In the genomic region with DNA sequence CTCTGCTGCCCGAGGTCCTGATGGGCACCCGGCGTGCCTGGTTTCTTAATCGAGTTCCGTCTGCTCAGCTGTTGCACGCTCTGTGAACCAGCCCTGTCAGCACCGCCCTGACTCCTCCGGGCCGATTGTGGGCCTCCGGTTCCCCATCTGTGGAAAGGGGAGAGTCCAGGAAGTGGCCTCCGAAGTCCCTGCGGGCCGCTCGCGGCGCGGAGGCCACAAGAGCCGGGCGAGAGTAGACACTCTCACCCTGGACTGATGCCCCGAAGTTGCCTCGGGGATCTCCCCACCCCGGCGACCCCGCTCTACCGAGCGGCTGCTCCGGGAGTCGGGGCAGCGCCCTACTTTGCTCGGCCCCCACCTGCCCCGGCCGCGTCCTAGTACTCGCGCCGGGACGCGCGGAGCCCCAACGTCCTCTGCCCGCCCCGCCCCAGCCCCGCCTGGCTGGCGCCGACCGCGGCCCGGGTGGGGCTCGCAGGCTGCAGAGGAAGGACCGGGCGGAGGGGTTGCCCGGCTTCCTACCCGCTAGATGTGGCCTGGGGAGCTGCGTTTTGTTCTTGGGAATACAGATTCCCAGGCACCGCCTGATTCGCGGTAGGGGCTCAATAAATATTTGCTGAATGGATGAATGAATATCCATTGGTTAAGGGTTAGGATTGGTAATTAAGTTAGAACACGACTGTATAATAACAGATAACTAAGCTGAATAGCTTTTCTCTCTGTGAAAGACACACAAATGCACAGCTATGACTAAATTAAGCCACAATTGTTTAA, we compare ENCODE assay signal across 8 cellular contexts. TPM values are rescaled to one million over a fixed set of nuclear protein-coding genes. Genes with fewer than 3 reads are reported as not detected.
DNase-seq lines count a peak whose midpoint lies in the region; ATAC-seq and TF ChIP-seq lines count a peak whose summit lies in the region.

No MANE protein-coding gene starts in this region.

- TF ChIP-seq CTCF in GM10266 (IDR thresholded peaks at IDR 0.05; ENCODE audit: control insufficient read depth, insufficient read depth, low read depth, missing control alignments) = no peak
- TF ChIP-seq CTCF in HEK293 (tag by site-specific recombination; IDR thresholded peaks at IDR 0.05) = no peak
- TF ChIP-seq CTCF in ovary (IDR thresholded peaks at IDR 0.05) = no peak

- TF ChIP-seq POLR2A in ovary (IDR thresholded peaks at IDR 0.05) = no peak

- 0% methylated on average over 30 to 58 of the region's 58 CpGs for WGBS in ovary, 3 donors

- H3K4me3 ChIP-seq in HEK293 (ENCODE audit: low read depth, low read length) = peak overlapping the region; percentile 86
- H3K4me3 ChIP-seq in ovary = peak overlapping the region; percentile 74

- H3K27ac ChIP-seq in HEK293 (ENCODE audit: extremely low read depth, low read depth, low read length) = peak overlapping the region; percentile 99
- H3K27ac ChIP-seq in ovary = peak overlapping the region; percentile 95 to 96

- peaks cover 6% of the 10 kb centered on the region for H3K36me3 Mint-ChIP-seq in activated naive CD8-positive, alpha-beta T cell treated with anti-CD3 and anti-CD28 coated beads, Interleukin-2, amount 10 ng/mL, durations not matched to agents 7 days and 5 days

- peak; percentile 39 for ATAC-seq in activated naive CD8-positive, alpha-beta T cell treated with anti-CD3 and anti-CD28 coated beads, Interleukin-2, amount 10 ng/mL, durations not matched to agents 7 days and 5 days (ENCODE audit: low read depth)
- peak; percentile 79 for ATAC-seq in Right ventricle myocardium inferior

- no peak for TF ChIP-seq EP300 in ovary (IDR thresholded peaks at IDR 0.05)

- H3K27me3 ChIP-seq in ovary = no peaks in the 10 kb centered on the region

- H3K4me3 Mint-ChIP-seq in activated naive CD8-positive, alpha-beta T cell treated with anti-CD3 and anti-CD28 coated beads, Interleukin-2, amount 10 ng/mL, durations not matched to agents 7 days and 5 days = peak overlapping the region; percentile 90

- H3K4me1 ChIP-seq in HEK293 (ENCODE audit: control insufficient read depth, insufficient read depth, low read length) = peaks cover 5% of the 10 kb centered on the region; the same call in 1 of the 2 replicates
- peaks cover 8% of the 10 kb centered on the region for H3K4me1 ChIP-seq in ovary (ENCODE audit: insufficient read depth)

- H3K27me3 Mint-ChIP-seq in activated naive CD8-positive, alpha-beta T cell treated with anti-CD3 and anti-CD28 coated beads, Interleukin-2, amount 10 ng/mL, durations not matched to agents 7 days and 5 days = no peaks in the 10 kb centered on the region

- intact Hi-C loops in Right ventricle myocardium inferior (cut with DNase I) = loop anchor here (1.0 to 5.0 kb wide), 4 partner anchors 32 to 235 kb away; a partner anchor contains a TSS
- intact Hi-C loops in ovary (cut with DNase I) = loop anchor here in 1 of 4 donors (10.0 kb wide), 1 partner anchor 246 kb away; no protein-coding TSS in a partner anchor

- H3K27ac Mint-ChIP-seq in activated naive CD8-positive, alpha-beta T cell treated with anti-CD3 and anti-CD28 coated beads, Interleukin-2, amount 10 ng/mL, durations not matched to agents 7 days and 5 days = peak overlapping the region; percentile 89

- CTCF ChIA-PET in HEK293 (lab: Yijun Ruan, JAX) = interaction anchor here (0.5 to 1.0 kb wide), 2 partner anchors 32 to 297 kb away, joined by 3 to 4 read pairs; no protein-coding TSS in a partner anchor

- H3K9me3 ChIP-seq in HEK293 (ENCODE audit: control insufficient read depth, insufficient read depth, low read depth, low read length) = no peaks in the 10 kb centered on the region
- no peaks in the 10 kb centered on the region for H3K9me3 ChIP-seq in ovary

- no peaks in the 10 kb centered on the region for H3K9me3 Mint-ChIP-seq in activated naive CD8-positive, alpha-beta T cell treated with anti-CD3 and anti-CD28 coated beads, Interleukin-2, amount 10 ng/mL, durations not matched to agents 7 days and 5 days

- H3K36me3 ChIP-seq in HEK293 (ENCODE audit: control insufficient read depth in 2 of 2, insufficient read depth in 1 of 2, low read length in 2 of 2) (peaks cover 0 to 7% of the 10 kb centered on the region in 2 experiments; a peak in 2 of 3 replicates), ovary (no peaks in the 10 kb centered on the region)

- peak; percentile 77 for DNase-seq in GM10266 (ENCODE audit: extremely low spot score)
- DNase-seq in M059J (ENCODE audit: low read depth) = peak; percentile 85
- DNase-seq in SHP77 (lab: John Stamatoyannopoulos, UW) = peak; percentile 74 to 88
- peak; percentile 86 for DNase-seq in activated naive CD8-positive, alpha-beta T cell treated with anti-CD3 and anti-CD28 coated beads, Interleukin-2, amount 10 ng/mL, durations not matched to agents 7 days and 5 days
- DNase-seq in Right ventricle myocardium inferior (ENCODE audit: missing footprints) = peak; percentile 88
- DNase-seq in ovary = peak in 3 of 5 donors; percentile 51 to 74 (median 61)
- no peak for DNase-seq in OCI-M2 (lab: John Stamatoyannopoulos, UW; ENCODE audit: unreplicated experiment)

- H3K4me1 Mint-ChIP-seq in activated naive CD8-positive, alpha-beta T cell treated with anti-CD3 and anti-CD28 coated beads, Interleukin-2, amount 10 ng/mL, durations not matched to agents 7 days and 5 days = peaks cover 24% of the 10 kb centered on the region

- POLR2A ChIA-PET in HEK293 (lab: Yijun Ruan, JAX) = interaction anchor here (1.0 to 1.6 kb wide), 2 partner anchors 31 to 73 kb away, joined by 3 to 10 read pairs; a partner anchor contains a TSS
- POLR2A ChIA-PET in activated naive CD8-positive, alpha-beta T cell treated with anti-CD3 and anti-CD28 coated beads, Interleukin-2, amount 10 ng/mL, durations not matched to agents 7 days and 5 days (lab: Charles Lee) = interaction anchor here (0.6 to 2.6 kb wide), 5 partner anchors 16 to 1214 kb away, joined by 3 to 16 read pairs (median 3); a partner anchor contains a TSS

TF ChIP-seq in HEK293, 187 proteins besides CTCF, POLR2A, EP300 and RAD21 (continues in another document):
- TF ChIP-seq OVOL3 (tag by site-specific recombination; IDR thresholded peaks at IDR 0.05) = peak; percentile 44; the same call in 1 of the 2 replicates
- TF ChIP-seq ZNF184 (tag by site-specific recombination; IDR thresholded peaks at IDR 0.05) = no peak
- no peak for TF ChIP-seq ZNF48 (tag by site-specific recombination; IDR thresholded peaks at IDR 0.05)
- TF ChIP-seq SP2 (tag by site-specific recombination; IDR thresholded peaks at IDR 0.05) = peak; percentile 28; the same call in 1 of the 2 replicates
- TF ChIP-seq, protein P1, sequence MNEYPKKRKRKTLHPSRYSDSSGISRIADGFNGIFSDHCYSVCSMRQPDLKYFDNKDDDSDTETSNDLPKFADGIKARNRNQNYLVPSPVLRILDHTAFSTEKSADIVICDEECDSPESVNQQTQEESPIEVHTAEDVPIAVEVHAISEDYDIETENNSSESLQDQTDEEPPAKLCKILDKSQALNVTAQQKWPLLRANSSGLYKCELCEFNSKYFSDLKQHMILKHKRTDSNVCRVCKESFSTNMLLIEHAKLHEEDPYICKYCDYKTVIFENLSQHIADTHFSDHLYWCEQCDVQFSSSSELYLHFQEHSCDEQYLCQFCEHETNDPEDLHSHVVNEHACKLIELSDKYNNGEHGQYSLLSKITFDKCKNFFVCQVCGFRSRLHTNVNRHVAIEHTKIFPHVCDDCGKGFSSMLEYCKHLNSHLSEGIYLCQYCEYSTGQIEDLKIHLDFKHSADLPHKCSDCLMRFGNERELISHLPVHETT (tag by site-specific recombination; IDR thresholded peaks at IDR 0.05) = no peak; the same call in 1 of the 2 replicates
- peak; percentile 67; the same call in 1 of the 2 replicates for TF ChIP-seq ZSCAN30 (tag by site-specific recombination; IDR thresholded peaks at IDR 0.05)
- TF ChIP-seq, protein P2, sequence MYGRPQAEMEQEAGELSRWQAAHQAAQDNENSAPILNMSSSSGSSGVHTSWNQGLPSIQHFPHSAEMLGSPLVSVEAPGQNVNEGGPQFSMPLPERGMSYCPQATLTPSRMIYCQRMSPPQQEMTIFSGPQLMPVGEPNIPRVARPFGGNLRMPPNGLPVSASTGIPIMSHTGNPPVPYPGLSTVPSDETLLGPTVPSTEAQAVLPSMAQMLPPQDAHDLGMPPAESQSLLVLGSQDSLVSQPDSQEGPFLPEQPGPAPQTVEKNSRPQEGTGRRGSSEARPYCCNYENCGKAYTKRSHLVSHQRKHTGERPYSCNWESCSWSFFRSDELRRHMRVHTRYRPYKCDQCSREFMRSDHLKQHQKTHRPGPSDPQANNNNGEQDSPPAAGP (tag by site-specific recombination; IDR thresholded peaks at IDR 0.05) = no peak; the same call in none of the 2 replicates
- no peak for TF ChIP-seq MZF1 (tag by site-specific recombination; IDR thresholded peaks at IDR 0.05; ENCODE audit: borderline replicate concordance)
- TF ChIP-seq ZNF2 (tag by site-specific recombination; IDR thresholded peaks at IDR 0.05) = 0 out of 2 replicates have a peak, but pooled peaks have one; percentile 31

RNA-seq across cellular contexts. Expression of a gene that starts 0.9 kb away (rescaled TPM):
- total RNA-seq in M059J (2014; rRNA removed; shearing (Covaris generic)) = 18.5 and 28.3 TPM in 2 replicates
- 10 to 100 TPM; 26.0 to 27.3 TPM for total RNA-seq in activated naive CD8-positive, alpha-beta T cell treated with anti-CD3 and anti-CD28 coated beads, Interleukin-2, amount 10 ng/mL, durations not matched to agents 7 days and 5 days
- total RNA-seq in Right ventricle myocardium inferior (4.3 TPM), ovary (1 to 10 TPM; 1.3 to 2.4 (median 1.9) TPM)
- 1 to 10 TPM; 1.1 to 1.5 TPM for polyA plus RNA-seq in ovary

RNA-seq across cellular contexts. Expression of a gene that starts 30.9 kb away (rescaled TPM):
- 9.2 and 13.6 TPM in 2 replicates for total RNA-seq in M059J (2014; rRNA removed; shearing (Covaris generic))
- total RNA-seq in activated naive CD8-positive, alpha-beta T cell treated with anti-CD3 and anti-CD28 coated beads, Interleukin-2, amount 10 ng/mL, durations not matched to agents 7 days and 5 days = 10 to 100 TPM; 11.4 to 11.8 TPM
- total RNA-seq in Right ventricle myocardium inferior (25.8 TPM), ovary (10 to 100 TPM; 10.3 to 23.4 (median 19.2) TPM)
- 10 to 100 TPM; 15.8 to 22.5 TPM for polyA plus RNA-seq in ovary

RNA-seq across cellular contexts. Expression of a gene that starts 35.6 kb away (rescaled TPM):
- total RNA-seq in M059J (2014; rRNA removed; shearing (Covaris generic)) = 32.1 and 51.3 TPM in 2 replicates
- total RNA-seq in activated naive CD8-positive, alpha-beta T cell treated with anti-CD3 and anti-CD28 coated beads, Interleukin-2, amount 10 ng/mL, durations not matched to agents 7 days and 5 days = 10 to 100 TPM; 13.1 to 16.2 TPM
- total RNA-seq in Right ventricle myocardium inferior = 14.7 TPM
- total RNA-seq in ovary = 10 to 100 TPM; 23.0 to 28.0 (median 26.0) TPM
- 10 to 100 TPM; 22.1 to 36.1 TPM for polyA plus RNA-seq in ovary
